1 cellular context compared by ENCODE assay signal in genomic region chr16:495127-495748, GRCh38.
TF ChIP-seq lines count a peak whose summit lies in the region.

No MANE protein-coding gene starts in this region.

TF ChIP-seq in H1, 55 proteins besides CTCF, POLR2A, EP300 and RAD21 (continued from another document):
- no peak for TF ChIP-seq PHF8 (conservative IDR thresholded peaks at IDR 0.05; ENCODE audit: low read depth, low read length)
TF ChIP-seq in H1: peak in this region for 2.
